ENCODE assay signal across 24 cellular contexts in genomic region chr15:68518785-68519430, GRCh38. TPM values are rescaled to one million over a fixed set of nuclear protein-coding genes. Genes with fewer than 3 reads are reported as not detected.
DNase-seq lines count a peak whose midpoint lies in the region; ATAC-seq and TF ChIP-seq lines count a peak whose summit lies in the region.
"Had no signal": no experiment of that assay in that cellular context is flagged by ENCODE, and none has a peak within 500 bp of the region (broad histone marks: within the 10 kb centered on the region; RNA-seq: fewer than 3 reads in every experiment).

No MANE protein-coding gene starts in this region.

- ATAC-seq in HG02970 (IDR thresholded peaks at IDR 0.05; ENCODE audit: low FRiP score, unreplicated experiment) = no peak
- ATAC-seq in GM18505 (IDR thresholded peaks at IDR 0.05; ENCODE audit: unreplicated experiment) = no peak
- ATAC-seq: effector memory CD8-positive, alpha-beta T cell; T-cell had no signal

- peaks cover 2% of the 10 kb centered on the region for H3K4me1 Mint-ChIP-seq in T-helper 2 cell treated with Interferon-gamma antibody and Interleukin-4, amounts not matched to agents 5 μg/mL and 100 μg/mL, for 36 hours (ENCODE audit: low read depth)
- H3K4me1 Mint-ChIP-seq: T-cell had no signal

- intact Hi-C loops in lower leg skin (cut with DNase I; ENCODE audit: low total_unique reads) (no loop called here), vagina (cut with DNase I) (loop anchor here (10.0 kb wide), 1 partner anchor 84 kb away; the partner anchor contains the start of gene ITGA11)

- no peak overlapping the region for H3K27ac Mint-ChIP-seq in T-helper 2 cell treated with Interferon-gamma antibody and Interleukin-4, amounts not matched to agents 5 μg/mL and 100 μg/mL, for 36 hours
- H3K27ac Mint-ChIP-seq: effector memory CD8-positive, alpha-beta T cell; T-cell had no signal

- peaks cover 17% of the 10 kb centered on the region for H3K4me1 ChIP-seq in vagina
- H3K4me1 ChIP-seq: lower lobe of right lung had no signal

- peak; percentile 7 for DNase-seq in NCI-H2171 treated with DMSO at 0.1 percent for 48 hours (lab: John Stamatoyannopoulos, UW)
- DNase-seq in NCI-H2171 (lab: John Stamatoyannopoulos, UW) = no peak
- peak; percentile 4 to 60 for DNase-seq in lower leg skin (ENCODE audit: low spot score in 2 of 2)
- peak in 1 of 2 donors; percentile 81 for DNase-seq in vagina (ENCODE audit: extremely low spot score in 2 of 2)
- DNase-seq in T-helper 2 cell treated with Interferon-gamma antibody and Interleukin-4, amounts not matched to agents 5 μg/mL and 100 μg/mL, for 36 hours (ENCODE audit: low spot score) = no peak
- DNase-seq: activated CD4-positive, alpha-beta T cell treated with anti-CD3 and anti-CD28 coated beads, Interleukin-2, amount 50 U/mL, for 4 hours; activated T-cell treated with anti-CD3 and anti-CD28 coated beads for 4 hours; cerebellar nuclear complex; DMS 273 treated with DMSO at 0.1 percent for 48 hours; effector memory CD8-positive, alpha-beta T cell; heart left ventricle; lower lobe of right lung; NCI-H1048; NCI-H2029 treated with DMSO at 0.1 percent for 48 hours; T-cell had no signal

- no peaks in the 10 kb centered on the region for H3K36me3 ChIP-seq in vagina
- H3K36me3 ChIP-seq: heart left ventricle, lower lobe of right lung, right atrium auricular region had no signal

- H3K27me3 ChIP-seq in vagina = no peaks in the 10 kb centered on the region
- H3K27me3 ChIP-seq: heart left ventricle, right atrium auricular region had no signal

- H3K9me3 Mint-ChIP-seq in T-helper 2 cell treated with Interferon-gamma antibody and Interleukin-4, amounts not matched to agents 5 μg/mL and 100 μg/mL, for 36 hours = no peaks in the 10 kb centered on the region
- H3K9me3 Mint-ChIP-seq: effector memory CD8-positive, alpha-beta T cell; H9; T-cell had no signal

- H3K4me3 ChIP-seq in lower leg skin (ENCODE audit: low read depth, poor library complexity, severe bottlenecking) (no peak overlapping the region), vagina (no peak overlapping the region)
- H3K4me3 ChIP-seq: heart left ventricle, lower lobe of right lung, right atrium auricular region had no signal

- no peaks in the 10 kb centered on the region for H3K9me3 ChIP-seq in vagina
- H3K9me3 ChIP-seq: lower lobe of right lung had no signal

- TF ChIP-seq CTCF in lower leg skin (IDR thresholded peaks at IDR 0.05) (no peak), vagina (IDR thresholded peaks at IDR 0.05) (no peak)

- no peak overlapping the region for H3K4me3 Mint-ChIP-seq in T-helper 2 cell treated with Interferon-gamma antibody and Interleukin-4, amounts not matched to agents 5 μg/mL and 100 μg/mL, for 36 hours
- H3K4me3 Mint-ChIP-seq: effector memory CD8-positive, alpha-beta T cell; H9; T-cell had no signal

- peaks cover 37% of the 10 kb centered on the region for H3K27me3 Mint-ChIP-seq in T-helper 2 cell treated with Interferon-gamma antibody and Interleukin-4, amounts not matched to agents 5 μg/mL and 100 μg/mL, for 36 hours (ENCODE audit: low read depth)

- TF ChIP-seq POLR2A in lower leg skin (IDR thresholded peaks at IDR 0.05) = no peak
- no peak for TF ChIP-seq POLR2A in vagina (IDR thresholded peaks at IDR 0.05)
- TF ChIP-seq POLR2A in GM18505 (IDR thresholded peaks at IDR 0.05; ENCODE audit: borderline replicate concordance, extremely low read depth, insufficient read depth, insufficient read length) = no peak

- 36 to 40% methylated on average over 6 of the region's 6 CpGs for WGBS in lower leg skin, 2 donors

- no peaks in the 10 kb centered on the region for H3K36me3 Mint-ChIP-seq in T-helper 2 cell treated with Interferon-gamma antibody and Interleukin-4, amounts not matched to agents 5 μg/mL and 100 μg/mL, for 36 hours (ENCODE audit: low read depth)
- H3K36me3 Mint-ChIP-seq: T-cell had no signal

- H3K27ac ChIP-seq in angular gyrus (ENCODE audit: low read depth, low read length) (peak overlapping the region; percentile 58), vagina (peak overlapping the region; percentile 60)
- H3K27ac ChIP-seq: HL-60, lower lobe of right lung, VCaP had no signal

RNA-seq across cellular contexts. Expression of gene CORO2B, which starts 59.9 kb away (rescaled TPM):
- total RNA-seq in lower leg skin (1 to 10 TPM in 3 of 4 donors, under 1 TPM in 1; 0.80 to 4.5 (median 2.3) TPM), vagina (4.7 TPM)
- total RNA-seq: G401, NCI-H460 had no signal

Comparison
In these comparisons a context has a peak if more than half of its experiments do, and no peak if none do; other contexts are left out.
1. DNase-seq: peak in NCI-H2171 treated with DMSO at 0.1 percent for 48 hours (single experiment) and lower leg skin (2 of 2); none in NCI-H2171 (single experiment) and T-helper 2 cell treated with Interferon-gamma antibody and Interleukin-4, amounts not matched to agents 5 μg/mL and 100 μg/mL, for 36 hours (single experiment).